Comparison of ENCODE assay signal across 10 cellular contexts in the genomic region with DNA sequence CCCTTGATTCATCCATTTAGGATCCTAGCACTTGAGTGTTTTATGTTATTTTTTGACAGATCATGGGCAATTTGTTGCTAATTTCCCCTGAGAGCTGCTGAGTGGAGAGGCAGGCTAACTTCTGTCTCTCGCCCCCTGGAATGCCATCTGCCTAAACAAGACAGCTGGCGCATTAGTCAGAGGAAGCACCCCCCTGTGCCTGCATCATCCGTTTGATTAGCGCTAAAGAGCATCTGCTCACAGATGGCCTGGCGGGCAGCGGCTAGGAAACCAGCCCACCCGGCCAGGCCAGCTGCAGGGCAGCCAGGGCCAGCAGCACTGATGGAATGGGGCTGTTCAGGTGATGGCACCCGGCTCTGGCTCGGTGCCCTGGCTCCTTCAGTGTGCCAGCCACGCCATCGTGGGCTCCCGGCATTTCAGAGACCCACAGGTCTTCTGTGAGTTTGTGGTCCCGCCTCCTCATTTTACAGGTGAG. TPM values are rescaled to one million over a fixed set of nuclear protein-coding genes. Genes with fewer than 3 reads are reported as not detected.
DNase-seq lines count a peak whose midpoint lies in the region; TF ChIP-seq lines count a peak whose summit lies in the region.
"Had no signal": no experiment of that assay in that cellular context is flagged by ENCODE, and none has a peak within 500 bp of the region (broad histone marks: within the 10 kb centered on the region; RNA-seq: fewer than 3 reads in every experiment).

No MANE protein-coding gene starts in this region.

- WGBS in GM23248 (ENCODE audit: low coverage in 1 of 2, low lambda C conversion rate in 2 of 2, missing lambda C conversion rate in 2 of 2), 2 experiments, result 37 to 39% methylated on average over 13 of the region's 13 CpGs
- WGBS in stomach, 5 donors, result 60 to 90% (median 66%) methylated on average over 5 to 13 of the region's 13 CpGs
- 40 to 63% (median 58%) methylated on average over 13 of the region's 13 CpGs for WGBS in ovary, 3 donors

- H3K27me3 Mint-ChIP-seq in osteocyte (ENCODE audit: unreplicated experiment), result peaks cover 24% of the 10 kb centered on the region

- H3K4me1 ChIP-seq in GM23248 (ENCODE audit: insufficient read depth) (peaks cover 7% of the 10 kb centered on the region), stomach (peaks cover 0 to 10% (median 0%) of the 10 kb centered on the region in 4 donors), ovary (ENCODE audit: insufficient read depth) (no peaks in the 10 kb centered on the region), Peyer's patch (peaks cover 0 to 25% (median 1%) of the 10 kb centered on the region in 4 donors)
- H3K4me1 ChIP-seq: adrenal gland had no signal

- no peak for TF ChIP-seq POLR2A in stomach (IDR thresholded peaks at IDR 0.05)
- TF ChIP-seq POLR2A in ovary (IDR thresholded peaks at IDR 0.05), result no peak
- TF ChIP-seq POLR2A in Peyer's patch (IDR thresholded peaks at IDR 0.05), result no peak

- H3F3A ChIP-seq in GM23248 (ENCODE audit: insufficient read depth), result no peaks in the 10 kb centered on the region

- H4K20me1 ChIP-seq in GM23248 (ENCODE audit: insufficient read depth), result no peaks in the 10 kb centered on the region

- in situ Hi-C loops in GM23248 (cut with MboI), result no loop called here

- no peak for TF ChIP-seq EP300 in stomach (IDR thresholded peaks at IDR 0.05)
- no peak for TF ChIP-seq EP300 in ovary (IDR thresholded peaks at IDR 0.05)

- no peaks in the 10 kb centered on the region for H3K9me3 Mint-ChIP-seq in osteocyte (ENCODE audit: unreplicated experiment)

- H3K4me3 Mint-ChIP-seq in osteocyte (ENCODE audit: unreplicated experiment), result no peak overlapping the region

- no peaks in the 10 kb centered on the region for H3K36me3 ChIP-seq in GM23248 (ENCODE audit: low read depth)
- no peaks in the 10 kb centered on the region for H3K36me3 ChIP-seq in stomach
- H3K36me3 ChIP-seq in ovary, result no peaks in the 10 kb centered on the region
- H3K36me3 ChIP-seq in Peyer's patch, result peaks cover 0 to 27% (median 0%) of the 10 kb centered on the region in 3 donors
- H3K36me3 ChIP-seq: adrenal gland had no signal

- H2AFZ ChIP-seq in GM23248, result no peak overlapping the region

- intact Hi-C loops in stomach (cut with DNase I; ENCODE audit: low total_unique reads), result no loop called here
- intact Hi-C loops in ovary (cut with DNase I), result no loop called here

- peaks cover 3% of the 10 kb centered on the region for H3K36me3 Mint-ChIP-seq in osteocyte (ENCODE audit: unreplicated experiment)

- H3K9ac ChIP-seq in GM23248, result no peak overlapping the region

- H3K9me3 ChIP-seq in GM23248 (ENCODE audit: low read depth), result no peaks in the 10 kb centered on the region
- no peaks in the 10 kb centered on the region for H3K9me3 ChIP-seq in stomach
- H3K9me3 ChIP-seq in ovary, result no peaks in the 10 kb centered on the region
- no peaks in the 10 kb centered on the region for H3K9me3 ChIP-seq in Peyer's patch
- H3K9me3 ChIP-seq: adrenal gland had no signal

- peak overlapping the region; percentile 29 for H3K4me2 ChIP-seq in GM23248 (ENCODE audit: unreplicated experiment)

- TF ChIP-seq CTCF in choroid plexus epithelial cell (conservative IDR thresholded peaks at IDR 0.05; ENCODE audit: low read depth, low read length) (no peak), osteocyte (IDR thresholded peaks at IDR 0.05) (no peak), stomach (IDR thresholded peaks at IDR 0.05) (no peak), ovary (IDR thresholded peaks at IDR 0.05) (no peak), Peyer's patch (IDR thresholded peaks at IDR 0.05) (no peak)

- H3K4me3 ChIP-seq in GM23248, result no peak overlapping the region
- no peak overlapping the region for H3K4me3 ChIP-seq in choroid plexus epithelial cell (ENCODE audit: low read depth, low read length)
- H3K4me3 ChIP-seq in stomach, result no peak overlapping the region
- H3K4me3 ChIP-seq in ovary, result no peak overlapping the region
- no peak overlapping the region for H3K4me3 ChIP-seq in Peyer's patch
- H3K4me3 ChIP-seq: adrenal gland had no signal

- H3K4me1 Mint-ChIP-seq in osteocyte (ENCODE audit: unreplicated experiment), result peaks cover 29% of the 10 kb centered on the region

- H3K27ac Mint-ChIP-seq in osteocyte (ENCODE audit: unreplicated experiment), result peak overlapping the region; percentile 8

- no peaks in the 10 kb centered on the region for H3K79me2 ChIP-seq in GM23248 (ENCODE audit: insufficient read depth)

- DNase-seq in GM23248 (peak; percentile 77), NCI-H345 (lab: John Stamatoyannopoulos, UW) (peak; percentile 61), choroid plexus epithelial cell (ENCODE audit: low read depth) (peak; percentile 89), osteocyte (ENCODE audit: extremely low spot score, unreplicated experiment) (no peak), Kasumi-1 (lab: John Stamatoyannopoulos, UW) (no peak), stomach (no peak), ovary (no peak), Peyer's patch (no peak)
- DNase-seq: adrenal gland, NCI-H526 had no signal

- H3K27ac ChIP-seq in GM23248, result no peak overlapping the region
- no peak overlapping the region for H3K27ac ChIP-seq in stomach
- H3K27ac ChIP-seq in ovary, result no peak overlapping the region
- no peak overlapping the region for H3K27ac ChIP-seq in Peyer's patch
- H3K27ac ChIP-seq: adrenal gland had no signal

- H3K9me2 ChIP-seq in GM23248 (ENCODE audit: insufficient read depth), result no peaks in the 10 kb centered on the region

- H3K27me3 ChIP-seq in GM23248 (replicated peaks; ENCODE audit: insufficient read depth) (no peaks in the 10 kb centered on the region), stomach (peaks cover 0 to 4% (median 0%) of the 10 kb centered on the region in 3 donors), ovary (no peaks in the 10 kb centered on the region), Peyer's patch (no peaks in the 10 kb centered on the region)
- H3K27me3 ChIP-seq: adrenal gland had no signal

RNA-seq across cellular contexts. Expression of a gene that starts 22.9 kb away (rescaled TPM):
- 182 and 216 TPM in 2 replicates for total RNA-seq in GM23248 (2014; rRNA removed; shearing (Covaris generic))
- 120 and 124 TPM in 2 replicates for polyA plus RNA-seq in GM23248 (2016; fragmentation: Nextera tagmentation; extraction: Ambion mirVana)
- total RNA-seq in osteocyte, result 217 and 219 TPM in 2 replicates
- total RNA-seq in stomach, result 10 to 100 TPM in 4 of 5 donors, 1 to 10 TPM in 1; 9.8 to 88.8 (median 51.9) TPM
- polyA plus RNA-seq in stomach, result 100 to 1,000 TPM in 1 of 3 donors, 10 to 100 TPM in 2; 65.8 to 147 (median 94.4) TPM
- total RNA-seq in ovary, result 100 to 1,000 TPM in 3 of 7 donors, 10 to 100 TPM in 4; 63.4 to 238 (median 77.4) TPM
- polyA plus RNA-seq in ovary, result 100 to 1,000 TPM in 1 of 2 donors, 10 to 100 TPM in 1; 87.0 to 141 TPM
- total RNA-seq in Peyer's patch, result 100 to 1,000 TPM; 106 to 761 (median 547) TPM

Comparison
In these comparisons a context has a peak if more than half of its experiments do, and no peak if none do; other contexts are left out.
1. DNase-seq: peak in GM23248 (single experiment), NCI-H345 (single experiment) and choroid plexus epithelial cell (single experiment); none in osteocyte (single experiment), Kasumi-1 (0 of 2), stomach (single experiment), ovary (0 of 5) and Peyer's patch (0 of 3).